In genomic region chr22:29202231-29203192, GRCh38 we compare ENCODE assay signal across 9 cellular contexts. TPM values are rescaled to one million over a fixed set of nuclear protein-coding genes. Genes with fewer than 3 reads are reported as not detected.
DNase-seq lines count a peak whose midpoint lies in the region; ATAC-seq and TF ChIP-seq lines count a peak whose summit lies in the region.
"Had no signal": no experiment of that assay in that cellular context is flagged by ENCODE, and none has a peak within 500 bp of the region (broad histone marks: within the 10 kb centered on the region; RNA-seq: fewer than 3 reads in every experiment).

No MANE protein-coding gene starts in this region.

- peaks cover 0 to 26% of the 10 kb centered on the region in 2 donors for H3K4me1 ChIP-seq in right atrium auricular region
- H3K4me1 ChIP-seq: HAP-1 had no signal

- no peaks in the 10 kb centered on the region for H3K9me3 ChIP-seq in right atrium auricular region
- H3K9me3 ChIP-seq: HAP-1 had no signal

- no peaks in the 10 kb centered on the region for H3K27me3 ChIP-seq in right atrium auricular region

- TF ChIP-seq CTCF in right atrium auricular region (IDR thresholded peaks at IDR 0.05) = peak in 1 of 2 donors; percentile 40

- peak; percentile 51 for ATAC-seq in Right ventricle myocardium inferior
- peak; percentile 67 for ATAC-seq in HG02678 (IDR thresholded peaks at IDR 0.05; ENCODE audit: unreplicated experiment)

- no peak overlapping the region for H3K27ac ChIP-seq in right atrium auricular region

- DNase-seq in Right ventricle myocardium inferior (ENCODE audit: missing footprints) (peak; percentile 81), right atrium auricular region (ENCODE audit: low spot score) (no peak), NCI-H748 treated with DMSO at 0.1 percent for 48 hours (lab: John Stamatoyannopoulos, UW) (peak; percentile 5), activated T-cell treated with anti-CD3 and anti-CD28 coated beads for 48 hours (ENCODE audit: low read depth) (peak; percentile 56), head of caudate nucleus (peak in 35 of 42 donors; percentile 13 to 69 (median 43)), NCI-H128 (lab: John Stamatoyannopoulos, UW; ENCODE audit: unreplicated experiment) (no peak)
- DNase-seq in stimulated activated CD4-positive, alpha-beta T cell treated with anti-CD3 and anti-CD28 coated beads, Interleukin-12 subunit alpha, Interleukin-12 subunit beta, amount 100 ng/mL, for 24 hours (ENCODE audit: low read depth in 2 of 2) = peak; percentile 5 to 63

- H3K4me3 ChIP-seq in right atrium auricular region = no peak overlapping the region
- H3K4me3 ChIP-seq: HAP-1 had no signal

- H3K36me3 ChIP-seq in right atrium auricular region = no peaks in the 10 kb centered on the region
- H3K36me3 ChIP-seq: HAP-1 had no signal

- intact Hi-C loops in Right ventricle myocardium inferior (cut with DNase I) (loop anchor here (5.0 kb wide), 1 partner anchor 40 kb away; no protein-coding TSS in a partner anchor), head of caudate nucleus (cut with DNase I) (no loop called here)

RNA-seq across cellular contexts. Expression of gene EMID1, which starts 3.2 kb away (rescaled TPM):
- total RNA-seq in Right ventricle myocardium inferior = 0.43 TPM
- under 1 TPM; 0.33 to 0.51 TPM for total RNA-seq in right atrium auricular region

Comparison
In these comparisons a context has a peak if more than half of its experiments do, and no peak if none do; other contexts are left out.
1. DNase-seq: peak in Right ventricle myocardium inferior (single experiment), NCI-H748 treated with DMSO at 0.1 percent for 48 hours (single experiment), activated T-cell treated with anti-CD3 and anti-CD28 coated beads for 48 hours (single experiment), head of caudate nucleus (35 of 42) and stimulated activated CD4-positive, alpha-beta T cell treated with anti-CD3 and anti-CD28 coated beads, Interleukin-12 subunit alpha, Interleukin-12 subunit beta, amount 100 ng/mL, for 24 hours (2 of 2); none in right atrium auricular region (single experiment) and NCI-H128 (single experiment).